3 cellular contexts compared by ENCODE assay signal in the genomic region with DNA sequence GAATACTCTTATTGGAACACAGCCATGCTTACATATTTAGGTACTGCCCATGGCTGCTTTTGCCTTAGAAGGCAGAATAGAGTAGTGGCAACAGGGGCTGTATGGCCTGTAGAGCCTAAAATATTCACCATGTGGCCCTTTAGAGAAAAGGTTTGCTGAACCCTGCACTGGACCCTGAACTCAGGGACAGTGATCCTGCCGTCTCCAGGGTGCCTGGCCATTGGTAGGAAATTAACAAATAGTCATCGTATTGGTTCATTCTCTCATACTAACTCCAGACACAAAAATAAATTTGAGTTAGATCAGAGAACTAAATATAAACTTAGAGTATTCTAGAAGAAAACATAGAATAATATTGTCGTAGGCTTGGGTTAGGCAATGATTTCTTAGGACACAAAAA.
TF ChIP-seq lines count a peak whose summit lies in the region.

No MANE protein-coding gene starts in this region.

TF ChIP-seq in H1, 55 proteins besides CTCF, POLR2A, EP300 and RAD21:
- TF ChIP-seq CHD1 (IDR thresholded peaks at IDR 0.05; ENCODE audit: low read depth, low read length) (no peak), PHF8 (conservative IDR thresholded peaks at IDR 0.05; ENCODE audit: low read depth, low read length) (no peak), SIX5 (IDR thresholded peaks at IDR 0.05; ENCODE audit: low read depth, low read length) (no peak), BACH1 (IDR thresholded peaks at IDR 0.05; ENCODE audit: low read length) (no peak), GTF2F1 (IDR thresholded peaks at IDR 0.05; ENCODE audit: borderline replicate concordance, low read depth, low read length) (no peak), RXRA (IDR thresholded peaks at IDR 0.05; ENCODE audit: insufficient read depth, low read depth, low read length) (no peak), BCL11A (IDR thresholded peaks at IDR 0.05; ENCODE audit: low read depth in 2 of 2, low read length in 2 of 2) (no peak), POU5F1 (IDR thresholded peaks at IDR 0.05; ENCODE audit: low read depth, low read length) (no peak), NRF1 (IDR thresholded peaks at IDR 0.05; ENCODE audit: low read depth, low read length) (no peak), SAP30 (IDR thresholded peaks at IDR 0.05; ENCODE audit: insufficient read depth, insufficient replicate concordance, low read length) (no peak)
TF ChIP-seq in H1: peak in this region for 0.

TF ChIP-seq in liver, 16 proteins besides CTCF, POLR2A, EP300 and RAD21 (continued from another document):
- TF ChIP-seq RXRA (IDR thresholded peaks at IDR 0.05) (peak; percentile 50 to 79), EGR1 (IDR thresholded peaks at IDR 0.05; ENCODE audit: low read depth in 2 of 2) (no peak)
TF ChIP-seq in liver: peak in this region for 2.

TF ChIP-seq in HEK293T, 16 proteins besides CTCF, POLR2A, EP300 and RAD21 (continued from another document):
- TF ChIP-seq ZNF384 (IDR thresholded peaks at IDR 0.05) (no peak), L3MBTL2 (conservative IDR thresholded peaks at IDR 0.05) (no peak), SP1 (IDR thresholded peaks at IDR 0.05) (no peak), NFRKB (IDR thresholded peaks at IDR 0.05) (no peak), BHLHE40 (IDR thresholded peaks at IDR 0.05; ENCODE audit: borderline replicate concordance) (no peak), FOXA1 (IDR thresholded peaks at IDR 0.05) (no peak), TARDBP (IDR thresholded peaks at IDR 0.05) (no peak), FOXM1 (IDR thresholded peaks at IDR 0.05; ENCODE audit: borderline replicate concordance) (no peak)
